1 cellular context compared by ENCODE assay signal in the genomic region with DNA sequence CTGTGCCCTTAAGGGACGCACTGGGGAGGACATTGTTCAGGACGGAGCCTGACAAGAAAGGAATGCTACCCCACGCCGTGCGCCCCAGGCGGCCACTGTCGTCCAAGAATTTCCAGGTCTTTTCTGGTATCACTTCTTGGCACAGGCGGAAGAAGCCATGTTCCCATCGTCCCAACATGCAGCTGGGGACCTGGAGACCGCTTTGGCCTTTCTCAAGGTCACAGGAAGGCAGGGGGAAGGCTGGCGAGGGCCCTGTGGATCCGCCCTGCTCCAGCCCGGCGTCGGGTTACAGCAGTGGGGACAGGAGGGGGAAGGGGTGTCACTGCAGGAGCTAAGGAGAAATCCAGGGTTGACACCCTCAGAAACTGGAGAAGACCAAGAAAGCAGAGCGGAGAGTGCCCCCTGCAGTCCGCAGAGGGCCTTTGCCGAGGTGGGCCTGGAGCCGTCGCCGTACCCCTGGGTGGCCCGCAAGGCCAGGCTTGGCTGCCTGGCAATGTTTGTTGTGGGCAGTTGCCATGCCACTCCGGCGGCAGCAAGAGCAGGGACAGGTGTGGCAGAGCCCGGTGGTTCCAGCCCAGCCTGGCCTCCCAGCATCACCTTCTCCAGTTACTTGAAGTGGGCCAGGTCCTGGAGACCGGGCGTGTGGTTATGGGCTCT.
TF ChIP-seq lines count a peak whose summit lies in the region.

No MANE protein-coding gene starts in this region.

TF ChIP-seq in H1, 55 proteins besides CTCF, POLR2A, EP300 and RAD21 (continued from another document):
- TF ChIP-seq, protein P1, sequence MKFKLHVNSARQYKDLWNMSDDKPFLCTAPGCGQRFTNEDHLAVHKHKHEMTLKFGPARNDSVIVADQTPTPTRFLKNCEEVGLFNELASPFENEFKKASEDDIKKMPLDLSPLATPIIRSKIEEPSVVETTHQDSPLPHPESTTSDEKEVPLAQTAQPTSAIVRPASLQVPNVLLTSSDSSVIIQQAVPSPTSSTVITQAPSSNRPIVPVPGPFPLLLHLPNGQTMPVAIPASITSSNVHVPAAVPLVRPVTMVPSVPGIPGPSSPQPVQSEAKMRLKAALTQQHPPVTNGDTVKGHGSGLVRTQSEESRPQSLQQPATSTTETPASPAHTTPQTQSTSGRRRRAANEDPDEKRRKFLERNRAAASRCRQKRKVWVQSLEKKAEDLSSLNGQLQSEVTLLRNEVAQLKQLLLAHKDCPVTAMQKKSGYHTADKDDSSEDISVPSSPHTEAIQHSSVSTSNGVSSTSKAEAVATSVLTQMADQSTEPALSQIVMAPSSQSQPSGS (IDR thresholded peaks at IDR 0.05; ENCODE audit: low read length), result no peak
- TF ChIP-seq ZNF274 (IDR thresholded peaks at IDR 0.05; ENCODE audit: borderline replicate concordance, extremely low read depth, low read length) (no peak), JUN (IDR thresholded peaks at IDR 0.05; ENCODE audit: low read depth, low read length) (no peak), RBBP5 (IDR thresholded peaks at IDR 0.05; ENCODE audit: borderline replicate concordance, low read depth, low read length) (no peak), SIRT6 (IDR thresholded peaks at IDR 0.05; ENCODE audit: low read length) (no peak), POLR2AphosphoS5 (IDR thresholded peaks at IDR 0.05; ENCODE audit: low read depth, low read length) (no peak), FOSL1 (IDR thresholded peaks at IDR 0.05; ENCODE audit: insufficient read depth, low read depth, low read length) (no peak), TBP (IDR thresholded peaks at IDR 0.05; ENCODE audit: low read depth, low read length) (no peak), SP1 (IDR thresholded peaks at IDR 0.05; ENCODE audit: low read depth, low read length) (no peak), CHD1 (IDR thresholded peaks at IDR 0.05; ENCODE audit: low read depth, low read length) (no peak), SRF (IDR thresholded peaks at IDR 0.05; ENCODE audit: low read depth, low read length) (no peak), POU5F1 (IDR thresholded peaks at IDR 0.05; ENCODE audit: low read depth, low read length) (no peak), CTBP2 (IDR thresholded peaks at IDR 0.05; ENCODE audit: borderline replicate concordance, insufficient read depth, insufficient read length, low read length) (peak; percentile 69), SAP30 (IDR thresholded peaks at IDR 0.05; ENCODE audit: insufficient read depth, insufficient replicate concordance, low read length) (no peak), CBX8 (IDR thresholded peaks at IDR 0.05; ENCODE audit: borderline replicate concordance, low read depth, low read length) (no peak), GTF2F1 (IDR thresholded peaks at IDR 0.05; ENCODE audit: borderline replicate concordance, low read depth, low read length) (no peak), BACH1 (IDR thresholded peaks at IDR 0.05; ENCODE audit: low read length) (no peak), EZH2 (IDR thresholded peaks at IDR 0.05; ENCODE audit: low read depth, low read length, severe bottlenecking) (no peak), TCF12 (IDR thresholded peaks at IDR 0.05; ENCODE audit: low read depth, low read length) (peak; percentile 40; the same call in 1 of the 2 replicates), GABPA (IDR thresholded peaks at IDR 0.05; ENCODE audit: borderline replicate concordance, insufficient read depth, low read length) (no peak), SIN3A (conservative IDR thresholded peaks at IDR 0.05 in 1 of 2, IDR thresholded peaks at IDR 0.05 in 1 of 2; ENCODE audit: low read depth in 1 of 2, low read length in 2 of 2) (peak in 1 of 2 experiments; percentile 51; a peak in 1 of 4 replicates), TAF1 (IDR thresholded peaks at IDR 0.05; ENCODE audit: low read depth, low read length) (no peak), HDAC2 (IDR thresholded peaks at IDR 0.05; ENCODE audit: borderline replicate concordance in 1 of 2, low read depth in 2 of 2, low read length in 2 of 2) (0 out of 4 replicates have a peak, but pooled peaks of 1 of the 2 experiments have one; percentile 61), TEAD4 (IDR thresholded peaks at IDR 0.05; ENCODE audit: low read depth, low read length) (no peak), BRCA1 (IDR thresholded peaks at IDR 0.05; ENCODE audit: low read depth, low read length) (no peak)
- TF ChIP-seq, protein P2, sequence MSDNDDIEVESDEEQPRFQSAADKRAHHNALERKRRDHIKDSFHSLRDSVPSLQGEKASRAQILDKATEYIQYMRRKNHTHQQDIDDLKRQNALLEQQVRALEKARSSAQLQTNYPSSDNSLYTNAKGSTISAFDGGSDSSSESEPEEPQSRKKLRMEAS (IDR thresholded peaks at IDR 0.05), result 0 out of 2 replicates have a peak, but pooled peaks have one; percentile 6
